23 cellular contexts compared by ENCODE assay signal in genomic region chr5:3131161-3131560, GRCh38.
"Had no signal": no experiment of that assay in that cellular context is flagged by ENCODE, and none has a peak within 500 bp of the region (broad histone marks: within the 10 kb centered on the region; RNA-seq: fewer than 3 reads in every experiment).

No MANE protein-coding gene starts in this region.

- DNase-seq: IMR-90; Kasumi-1; MM.1S; NCI-H1092 treated with DMSO at 0.1 percent for 48 hours; NCI-H1436; NCI-H187; NCI-H2029; NCI-H2081 treated with DMSO at 0.1 percent for 48 hours; NCI-H226; NCI-H446; NCI-H510A; NCI-H524 treated with DMSO at 0.1 percent for 48 hours; NCI-H69; NCI-H774; NK-92 treated with Interleukin-12 subunit alpha and Interleukin-12 subunit beta, amount 100 ng/mL, for 24 hours; PC-3; Right ventricle myocardium superior; SIG-M5 had no signal

- H3K27me3 ChIP-seq: SJSA1 had no signal

- H3K9ac ChIP-seq: KMS-11 had no signal

- H3K4me1 ChIP-seq: SJSA1 had no signal

- FAIRE-seq: HepG2 had no signal

- H3K27ac ChIP-seq: KMS-11, SJSA1, SK-N-MC had no signal

- H3K4me3 ChIP-seq: SJSA1, SK-N-MC had no signal

- H3K36me3 ChIP-seq: SJSA1 had no signal

- H3K4me2 ChIP-seq: KMS-11 had no signal

- ATAC-seq: HepG2, Panc1, PC-3 had no signal
